ENCODE assay signal across 9 cellular contexts in the genomic region with DNA sequence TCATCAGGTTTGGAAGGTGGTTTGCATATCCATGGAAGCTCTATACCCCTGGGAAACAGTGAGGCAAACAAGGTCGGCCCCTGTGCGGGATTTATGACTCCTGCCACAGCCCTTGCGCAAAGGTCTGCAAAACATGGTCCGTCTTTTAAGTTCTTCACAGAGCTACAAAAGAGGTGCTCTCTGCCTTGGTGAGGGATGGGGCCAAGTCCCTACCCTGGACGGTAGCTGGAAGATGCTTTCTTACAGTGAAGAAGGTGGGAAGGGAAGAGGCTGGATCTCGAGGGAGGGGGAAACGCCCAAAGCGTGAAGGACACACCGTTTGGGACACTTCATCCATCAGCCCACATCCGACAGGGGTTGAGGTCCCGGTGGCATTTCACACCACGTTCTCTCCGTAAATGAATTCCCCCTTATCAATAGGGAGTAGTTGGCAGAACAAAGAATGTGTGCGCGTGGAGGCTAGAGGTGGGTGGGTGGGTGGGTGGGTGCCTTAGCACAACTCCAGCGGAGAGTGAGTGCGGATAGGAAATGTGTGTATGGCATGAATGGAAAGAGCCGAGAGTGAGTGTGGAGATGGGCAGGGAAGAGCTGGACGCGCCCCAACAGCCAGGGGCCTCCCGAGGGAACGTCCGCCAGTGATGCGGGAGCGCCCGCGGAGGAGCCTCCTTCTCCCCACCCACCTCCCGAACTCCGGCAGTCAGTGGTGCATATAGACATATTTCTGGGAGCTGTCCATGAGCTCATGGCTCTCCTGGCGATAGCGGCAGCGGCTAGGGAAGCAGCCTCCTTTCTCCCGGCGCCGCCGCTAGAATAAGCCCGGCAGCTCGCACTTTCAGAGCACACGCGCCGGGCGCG.
DNase-seq lines count a peak whose midpoint lies in the region; ATAC-seq and TF ChIP-seq lines count a peak whose summit lies in the region.
"Had no signal": no experiment of that assay in that cellular context is flagged by ENCODE, and none has a peak within 500 bp of the region (broad histone marks: within the 10 kb centered on the region; RNA-seq: fewer than 3 reads in every experiment).

No MANE protein-coding gene starts in this region.

- no peaks in the 10 kb centered on the region for H3K4me1 ChIP-seq in RWPE2 (ENCODE audit: insufficient read depth, poor library complexity, severe bottlenecking)

- peak; percentile 20 for ATAC-seq in HG02623 (IDR thresholded peaks at IDR 0.05; ENCODE audit: unreplicated experiment)
- ATAC-seq in RWPE2 (ENCODE audit: low read depth): peak; percentile 88
- peak; percentile 15 for ATAC-seq in stimulated activated naive CD8-positive, alpha-beta T cell treated with anti-CD3 and anti-CD28 coated beads, Interleukin-15, Interleukin-2, amounts not matched to agents 100 U/mL and 50 U/mL, for 24 hours
- ATAC-seq in HG02840 (IDR thresholded peaks at IDR 0.05; ENCODE audit: low FRiP score, unreplicated experiment): no peak

- H3K27me3 ChIP-seq in RWPE2 (ENCODE audit: insufficient read depth, poor library complexity, severe bottlenecking): peaks cover 44% of the 10 kb centered on the region

- no peak for TF ChIP-seq CTCF in RWPE2 (IDR thresholded peaks at IDR 0.05; ENCODE audit: poor library complexity, severe bottlenecking)

- H3K27ac ChIP-seq in RWPE2 (ENCODE audit: poor library complexity, severe bottlenecking): no peak overlapping the region

- no peaks in the 10 kb centered on the region for H3K36me3 ChIP-seq in RWPE2 (ENCODE audit: low read depth)

- H3K9me3 ChIP-seq in RWPE2 (ENCODE audit: severe bottlenecking): no peaks in the 10 kb centered on the region

- DNase-seq in NCI-H1694 (lab: John Stamatoyannopoulos, UW) (peak; percentile 7), NCI-H1694 treated with DMSO at 0.1 percent for 48 hours (lab: John Stamatoyannopoulos, UW) (no peak), RWPE2 (ENCODE audit: low spot score) (peak; percentile 59), dedifferentiated amniotic fluid mesenchymal stem cell (ENCODE audit: extremely low spot score) (peak; percentile 44), left kidney (ENCODE audit: low read depth, low spot score) (peak; percentile 89)
- no peak for DNase-seq in stimulated activated naive CD8-positive, alpha-beta T cell treated with anti-CD3 and anti-CD28 coated beads, Interleukin-15, Interleukin-2, amounts not matched to agents 100 U/mL and 50 U/mL, for 24 hours
- DNase-seq: DND-41 had no signal

- H3K4me3 ChIP-seq in RWPE2 (ENCODE audit: severe bottlenecking): peak overlapping the region; percentile 20

Comparison
In these comparisons a context has a peak if more than half of its experiments do, and no peak if none do; other contexts are left out.
1. DNase-seq: peak in NCI-H1694 (single experiment), RWPE2 (single experiment), dedifferentiated amniotic fluid mesenchymal stem cell (single experiment) and left kidney (single experiment); none in NCI-H1694 treated with DMSO at 0.1 percent for 48 hours (single experiment) and stimulated activated naive CD8-positive, alpha-beta T cell treated with anti-CD3 and anti-CD28 coated beads, Interleukin-15, Interleukin-2, amounts not matched to agents 100 U/mL and 50 U/mL, for 24 hours (single experiment).